In the genomic region with DNA sequence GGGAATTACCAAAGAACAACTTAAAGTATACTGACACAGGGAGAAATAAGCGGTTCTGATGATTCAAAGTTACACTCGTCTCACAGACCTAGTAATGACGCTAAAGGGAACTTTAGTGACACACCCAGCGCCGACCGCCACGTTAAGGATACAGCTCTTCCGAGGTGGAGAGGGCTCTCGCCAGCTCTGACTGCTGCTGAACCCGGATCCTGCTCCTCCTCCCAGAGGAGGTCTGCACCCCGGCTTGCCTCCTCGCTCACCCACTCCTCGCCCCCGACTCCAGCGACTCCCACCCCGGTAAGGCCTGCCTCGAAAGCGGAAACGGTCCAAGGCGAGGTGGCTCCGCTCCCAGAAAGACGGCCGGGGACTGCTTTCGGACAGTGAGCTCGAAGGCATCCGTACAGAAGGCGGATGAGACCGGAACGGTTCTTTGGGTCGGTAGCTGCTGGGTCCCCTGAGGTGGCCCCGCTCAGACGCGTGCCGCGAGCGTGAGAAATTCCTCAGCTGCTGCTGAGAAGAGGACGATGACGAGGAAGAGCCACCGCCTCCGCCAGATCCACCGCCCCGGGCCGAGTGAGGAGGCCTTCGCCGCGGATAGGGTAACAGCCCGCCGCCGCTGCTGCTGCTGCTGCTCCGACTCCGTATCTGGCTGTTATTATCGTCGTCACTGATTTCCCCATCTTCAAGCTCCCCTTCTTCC, we compare ENCODE assay signal across 1 cellular context.
A peak's percentile ranks its signal among the peaks of the same experiment; 100 is the strongest.
TF ChIP-seq lines count a peak whose summit lies in the region.

No MANE protein-coding gene starts in this region.

TF ChIP-seq in HepG2, 621 proteins besides CTCF, POLR2A, EP300 and RAD21 (continued from another document and continues in another):
- TF ChIP-seq ZC3H4 (CRISPR knock-in tag; IDR thresholded peaks at IDR 0.05; ENCODE audit: borderline replicate concordance) (no peak), TARDBP (CRISPR knock-in tag; IDR thresholded peaks at IDR 0.05) (no peak), U2AF2 (IDR thresholded peaks at IDR 0.05; ENCODE audit: low read depth, low read length) (no peak), HMG20B (CRISPR knock-in tag; conservative IDR thresholded peaks at IDR 0.05) (no peak), ZNF781 (CRISPR knock-in tag; IDR thresholded peaks at IDR 0.05; ENCODE audit: borderline replicate concordance, not compliant biosample characterization) (no peak), RBFOX2 (IDR thresholded peaks at IDR 0.05; ENCODE audit: low read depth, low read length) (peak; percentile 74), ZSCAN9 (CRISPR knock-in tag; IDR thresholded peaks at IDR 0.05; ENCODE audit: borderline replicate concordance) (no peak; the same call in 1 of the 2 replicates), ZNF232 (CRISPR knock-in tag; IDR thresholded peaks at IDR 0.05; ENCODE audit: borderline replicate concordance) (no peak; the same call in 1 of the 2 replicates), ZNF3 (CRISPR knock-in tag; IDR thresholded peaks at IDR 0.05) (no peak), ZMYM4 (CRISPR knock-in tag; IDR thresholded peaks at IDR 0.05) (peak; percentile 42; the same call in 1 of the 2 replicates), ZNF274 (CRISPR knock-in tag; IDR thresholded peaks at IDR 0.05) (no peak), ZNF468 (CRISPR knock-in tag; IDR thresholded peaks at IDR 0.05) (no peak), SAFB2 (CRISPR knock-in tag; IDR thresholded peaks at IDR 0.05; ENCODE audit: borderline replicate concordance, low read depth) (no peak), HOXA5 (CRISPR knock-in tag; IDR thresholded peaks at IDR 0.05) (no peak; the same call in 1 of the 2 replicates), ZNF773 (CRISPR knock-in tag; IDR thresholded peaks at IDR 0.05; ENCODE audit: borderline replicate concordance) (peak; percentile 47; the same call in 1 of the 2 replicates), ZNF777 (CRISPR knock-in tag; IDR thresholded peaks at IDR 0.05) (peak; percentile 30; the same call in 1 of the 2 replicates), ZNF160 (CRISPR knock-in tag; IDR thresholded peaks at IDR 0.05) (0 out of 2 replicates have a peak, but pooled peaks have one; percentile 24), RARG (CRISPR knock-in tag; IDR thresholded peaks at IDR 0.05; ENCODE audit: low read depth) (no peak), STAG1 (CRISPR knock-in tag; IDR thresholded peaks at IDR 0.05) (no peak), ZNF121 (CRISPR knock-in tag; IDR thresholded peaks at IDR 0.05) (no peak), PRMT3 (CRISPR knock-in tag; IDR thresholded peaks at IDR 0.05; ENCODE audit: borderline replicate concordance, low read depth) (0 out of 2 replicates have a peak, but pooled peaks have one; percentile 4), MTF1 (CRISPR knock-in tag; IDR thresholded peaks at IDR 0.05) (no peak), TEAD3 (CRISPR knock-in tag; optimal IDR thresholded peaks at IDR 0.05; ENCODE audit: borderline replicate concordance) (no peak), MLLT10 (CRISPR knock-in tag; IDR thresholded peaks at IDR 0.05) (0 out of 2 replicates have a peak, but pooled peaks have one; percentile 27), NFYC (CRISPR knock-in tag; IDR thresholded peaks at IDR 0.05) (no peak), THYN1 (CRISPR knock-in tag; IDR thresholded peaks at IDR 0.05; ENCODE audit: borderline replicate concordance, low read depth) (no peak), TEAD2 (CRISPR knock-in tag; IDR thresholded peaks at IDR 0.05) (no peak), HNRNPL (IDR thresholded peaks at IDR 0.05; ENCODE audit: low read depth, low read length) (0 out of 2 replicates have a peak, but pooled peaks have one; percentile 3), TSC22D2 (CRISPR knock-in tag; IDR thresholded peaks at IDR 0.05; ENCODE audit: borderline replicate concordance) (0 out of 2 replicates have a peak, but pooled peaks have one; percentile 12), ZNF510 (CRISPR knock-in tag; IDR thresholded peaks at IDR 0.05; ENCODE audit: low read depth) (no peak), NFE2L2 (IDR thresholded peaks at IDR 0.05; ENCODE audit: low read length) (no peak), KAT7 (CRISPR knock-in tag; IDR thresholded peaks at IDR 0.05; ENCODE audit: borderline replicate concordance) (no peak), ZNF780A (CRISPR knock-in tag; IDR thresholded peaks at IDR 0.05) (no peak; the same call in 1 of the 2 replicates), NFE2 (CRISPR knock-in tag; IDR thresholded peaks at IDR 0.05) (no peak), ZNF883 (CRISPR knock-in tag; IDR thresholded peaks at IDR 0.05; ENCODE audit: not compliant biosample characterization) (peak; percentile 19), ZFP1 (CRISPR knock-in tag; IDR thresholded peaks at IDR 0.05) (no peak)
- TF ChIP-seq, protein P1, sequence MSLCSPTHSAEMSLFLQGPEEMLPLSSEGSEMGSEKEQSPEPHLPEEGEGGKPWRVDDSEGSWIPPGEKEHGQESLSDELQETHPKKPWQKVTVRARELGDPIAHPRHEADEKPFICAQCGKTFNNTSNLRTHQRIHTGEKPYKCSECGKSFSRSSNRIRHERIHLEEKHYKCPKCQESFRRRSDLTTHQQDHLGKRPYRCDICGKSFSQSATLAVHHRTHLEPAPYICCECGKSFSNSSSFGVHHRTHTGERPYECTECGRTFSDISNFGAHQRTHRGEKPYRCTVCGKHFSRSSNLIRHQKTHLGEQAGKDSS (CRISPR knock-in tag; IDR thresholded peaks at IDR 0.05; ENCODE audit: borderline replicate concordance, low read depth): no peak
- TF ChIP-seq, protein P2, sequence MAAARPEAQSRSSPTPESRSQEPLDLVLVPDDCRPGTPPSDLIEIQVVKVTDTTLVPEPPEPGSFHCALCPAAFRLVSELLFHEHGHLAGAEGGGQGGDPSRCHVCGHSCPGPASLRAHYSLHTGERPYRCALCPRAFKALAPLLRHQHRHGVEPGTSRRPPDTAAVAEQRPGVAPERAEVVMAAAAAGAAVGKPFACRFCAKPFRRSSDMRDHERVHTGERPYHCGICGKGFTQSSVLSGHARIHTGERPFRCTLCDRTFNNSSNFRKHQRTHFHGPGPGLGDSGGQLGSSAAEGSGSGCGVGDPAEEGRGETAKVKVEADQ (CRISPR knock-in tag; IDR thresholded peaks at IDR 0.05; ENCODE audit: borderline replicate concordance): peak; percentile 42; the same call in 1 of the 2 replicates
- TF ChIP-seq, protein P3, sequence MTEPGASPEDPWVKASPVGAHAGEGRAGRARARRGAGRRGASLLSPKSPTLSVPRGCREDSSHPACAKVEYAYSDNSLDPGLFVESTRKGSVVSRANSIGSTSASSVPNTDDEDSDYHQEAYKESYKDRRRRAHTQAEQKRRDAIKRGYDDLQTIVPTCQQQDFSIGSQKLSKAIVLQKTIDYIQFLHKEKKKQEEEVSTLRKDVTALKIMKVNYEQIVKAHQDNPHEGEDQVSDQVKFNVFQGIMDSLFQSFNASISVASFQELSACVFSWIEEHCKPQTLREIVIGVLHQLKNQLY (CRISPR knock-in tag; IDR thresholded peaks at IDR 0.05): no peak
- TF ChIP-seq, protein P4, sequence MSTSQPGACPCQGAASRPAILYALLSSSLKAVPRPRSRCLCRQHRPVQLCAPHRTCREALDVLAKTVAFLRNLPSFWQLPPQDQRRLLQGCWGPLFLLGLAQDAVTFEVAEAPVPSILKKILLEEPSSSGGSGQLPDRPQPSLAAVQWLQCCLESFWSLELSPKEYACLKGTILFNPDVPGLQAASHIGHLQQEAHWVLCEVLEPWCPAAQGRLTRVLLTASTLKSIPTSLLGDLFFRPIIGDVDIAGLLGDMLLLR (CRISPR knock-in tag; IDR thresholded peaks at IDR 0.05): no peak
- TF ChIP-seq, protein P5, sequence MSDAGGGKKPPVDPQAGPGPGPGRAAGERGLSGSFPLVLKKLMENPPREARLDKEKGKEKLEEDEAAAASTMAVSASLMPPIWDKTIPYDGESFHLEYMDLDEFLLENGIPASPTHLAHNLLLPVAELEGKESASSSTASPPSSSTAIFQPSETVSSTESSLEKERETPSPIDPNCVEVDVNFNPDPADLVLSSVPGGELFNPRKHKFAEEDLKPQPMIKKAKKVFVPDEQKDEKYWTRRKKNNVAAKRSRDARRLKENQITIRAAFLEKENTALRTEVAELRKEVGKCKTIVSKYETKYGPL (CRISPR knock-in tag; IDR thresholded peaks at IDR 0.05): no peak
- TF ChIP-seq, protein P6, sequence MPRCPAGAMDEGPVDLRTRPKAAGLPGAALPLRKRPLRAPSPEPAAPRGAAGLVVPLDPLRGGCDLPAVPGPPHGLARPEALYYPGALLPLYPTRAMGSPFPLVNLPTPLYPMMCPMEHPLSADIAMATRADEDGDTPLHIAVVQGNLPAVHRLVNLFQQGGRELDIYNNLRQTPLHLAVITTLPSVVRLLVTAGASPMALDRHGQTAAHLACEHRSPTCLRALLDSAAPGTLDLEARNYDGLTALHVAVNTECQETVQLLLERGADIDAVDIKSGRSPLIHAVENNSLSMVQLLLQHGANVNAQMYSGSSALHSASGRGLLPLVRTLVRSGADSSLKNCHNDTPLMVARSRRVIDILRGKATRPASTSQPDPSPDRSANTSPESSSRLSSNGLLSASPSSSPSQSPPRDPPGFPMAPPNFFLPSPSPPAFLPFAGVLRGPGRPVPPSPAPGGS (CRISPR knock-in tag; IDR thresholded peaks at IDR 0.05): 0 out of 2 replicates have a peak, but pooled peaks have one; percentile 43
- TF ChIP-seq, protein P7, sequence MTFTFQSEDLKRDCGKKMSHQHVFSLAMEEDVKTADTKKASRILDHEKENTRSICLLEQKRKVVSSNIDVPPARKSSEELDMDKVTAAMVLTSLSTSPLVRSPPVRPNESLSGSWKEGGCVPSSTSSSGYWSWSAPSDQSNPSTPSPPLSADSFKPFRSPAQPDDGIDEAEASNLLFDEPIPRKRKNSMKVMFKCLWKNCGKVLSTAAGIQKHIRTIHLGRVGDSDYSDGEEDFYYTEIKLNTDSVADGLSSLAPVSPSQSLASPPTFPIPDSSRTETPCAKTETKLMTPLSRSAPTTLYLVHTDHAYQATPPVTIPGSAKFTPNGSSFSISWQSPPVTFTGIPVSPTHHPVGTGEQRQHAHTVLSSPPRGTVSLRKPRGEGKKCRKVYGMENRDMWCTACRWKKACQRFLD (CRISPR knock-in tag; IDR thresholded peaks at IDR 0.05; ENCODE audit: borderline replicate concordance): no peak
- TF ChIP-seq, protein P8, sequence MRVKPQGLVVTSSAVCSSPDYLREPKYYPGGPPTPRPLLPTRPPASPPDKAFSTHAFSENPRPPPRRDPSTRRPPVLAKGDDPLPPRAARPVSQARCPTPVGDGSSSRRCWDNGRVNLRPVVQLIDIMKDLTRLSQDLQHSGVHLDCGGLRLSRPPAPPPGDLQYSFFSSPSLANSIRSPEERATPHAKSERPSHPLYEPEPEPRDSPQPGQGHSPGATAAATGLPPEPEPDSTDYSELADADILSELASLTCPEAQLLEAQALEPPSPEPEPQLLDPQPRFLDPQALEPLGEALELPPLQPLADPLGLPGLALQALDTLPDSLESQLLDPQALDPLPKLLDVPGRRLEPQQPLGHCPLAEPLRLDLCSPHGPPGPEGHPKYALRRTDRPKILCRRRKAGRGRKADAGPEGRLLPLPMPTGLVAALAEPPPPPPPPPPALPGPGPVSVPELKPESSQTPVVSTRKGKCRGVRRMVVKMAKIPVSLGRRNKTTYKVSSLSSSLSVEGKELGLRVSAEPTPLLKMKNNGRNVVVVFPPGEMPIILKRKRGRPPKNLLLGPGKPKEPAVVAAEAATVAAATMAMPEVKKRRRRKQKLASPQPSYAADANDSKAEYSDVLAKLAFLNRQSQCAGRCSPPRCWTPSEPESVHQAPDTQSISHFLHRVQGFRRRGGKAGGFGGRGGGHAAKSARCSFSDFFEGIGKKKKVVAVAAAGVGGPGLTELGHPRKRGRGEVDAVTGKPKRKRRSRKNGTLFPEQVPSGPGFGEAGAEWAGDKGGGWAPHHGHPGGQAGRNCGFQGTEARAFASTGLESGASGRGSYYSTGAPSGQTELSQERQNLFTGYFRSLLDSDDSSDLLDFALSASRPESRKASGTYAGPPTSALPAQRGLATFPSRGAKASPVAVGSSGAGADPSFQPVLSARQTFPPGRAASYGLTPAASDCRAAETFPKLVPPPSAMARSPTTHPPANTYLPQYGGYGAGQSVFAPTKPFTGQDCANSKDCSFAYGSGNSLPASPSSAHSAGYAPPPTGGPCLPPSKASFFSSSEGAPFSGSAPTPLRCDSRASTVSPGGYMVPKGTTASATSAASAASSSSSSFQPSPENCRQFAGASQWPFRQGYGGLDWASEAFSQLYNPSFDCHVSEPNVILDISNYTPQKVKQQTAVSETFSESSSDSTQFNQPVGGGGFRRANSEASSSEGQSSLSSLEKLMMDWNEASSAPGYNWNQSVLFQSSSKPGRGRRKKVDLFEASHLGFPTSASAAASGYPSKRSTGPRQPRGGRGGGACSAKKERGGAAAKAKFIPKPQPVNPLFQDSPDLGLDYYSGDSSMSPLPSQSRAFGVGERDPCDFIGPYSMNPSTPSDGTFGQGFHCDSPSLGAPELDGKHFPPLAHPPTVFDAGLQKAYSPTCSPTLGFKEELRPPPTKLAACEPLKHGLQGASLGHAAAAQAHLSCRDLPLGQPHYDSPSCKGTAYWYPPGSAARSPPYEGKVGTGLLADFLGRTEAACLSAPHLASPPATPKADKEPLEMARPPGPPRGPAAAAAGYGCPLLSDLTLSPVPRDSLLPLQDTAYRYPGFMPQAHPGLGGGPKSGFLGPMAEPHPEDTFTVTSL (CRISPR knock-in tag; IDR thresholded peaks at IDR 0.05; ENCODE audit: borderline replicate concordance): no peak
- TF ChIP-seq, protein P9, sequence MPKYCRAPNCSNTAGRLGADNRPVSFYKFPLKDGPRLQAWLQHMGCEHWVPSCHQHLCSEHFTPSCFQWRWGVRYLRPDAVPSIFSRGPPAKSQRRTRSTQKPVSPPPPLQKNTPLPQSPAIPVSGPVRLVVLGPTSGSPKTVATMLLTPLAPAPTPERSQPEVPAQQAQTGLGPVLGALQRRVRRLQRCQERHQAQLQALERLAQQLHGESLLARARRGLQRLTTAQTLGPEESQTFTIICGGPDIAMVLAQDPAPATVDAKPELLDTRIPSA (CRISPR knock-in tag; IDR thresholded peaks at IDR 0.05; ENCODE audit: borderline replicate concordance): no peak
- TF ChIP-seq, protein P10, sequence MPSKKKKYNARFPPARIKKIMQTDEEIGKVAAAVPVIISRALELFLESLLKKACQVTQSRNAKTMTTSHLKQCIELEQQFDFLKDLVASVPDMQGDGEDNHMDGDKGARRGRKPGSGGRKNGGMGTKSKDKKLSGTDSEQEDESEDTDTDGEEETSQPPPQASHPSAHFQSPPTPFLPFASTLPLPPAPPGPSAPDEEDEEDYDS (CRISPR knock-in tag; IDR thresholded peaks at IDR 0.05): no peak
- TF ChIP-seq, protein P11, sequence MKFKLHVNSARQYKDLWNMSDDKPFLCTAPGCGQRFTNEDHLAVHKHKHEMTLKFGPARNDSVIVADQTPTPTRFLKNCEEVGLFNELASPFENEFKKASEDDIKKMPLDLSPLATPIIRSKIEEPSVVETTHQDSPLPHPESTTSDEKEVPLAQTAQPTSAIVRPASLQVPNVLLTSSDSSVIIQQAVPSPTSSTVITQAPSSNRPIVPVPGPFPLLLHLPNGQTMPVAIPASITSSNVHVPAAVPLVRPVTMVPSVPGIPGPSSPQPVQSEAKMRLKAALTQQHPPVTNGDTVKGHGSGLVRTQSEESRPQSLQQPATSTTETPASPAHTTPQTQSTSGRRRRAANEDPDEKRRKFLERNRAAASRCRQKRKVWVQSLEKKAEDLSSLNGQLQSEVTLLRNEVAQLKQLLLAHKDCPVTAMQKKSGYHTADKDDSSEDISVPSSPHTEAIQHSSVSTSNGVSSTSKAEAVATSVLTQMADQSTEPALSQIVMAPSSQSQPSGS (CRISPR knock-in tag; IDR thresholded peaks at IDR 0.05): no peak
- TF ChIP-seq, protein P12, sequence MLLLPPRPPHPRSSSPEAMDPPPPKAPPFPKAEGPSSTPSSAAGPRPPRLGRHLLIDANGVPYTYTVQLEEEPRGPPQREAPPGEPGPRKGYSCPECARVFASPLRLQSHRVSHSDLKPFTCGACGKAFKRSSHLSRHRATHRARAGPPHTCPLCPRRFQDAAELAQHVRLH (CRISPR knock-in tag; IDR thresholded peaks at IDR 0.05; ENCODE audit: borderline replicate concordance, low read depth): no peak
